15 cellular contexts compared by ENCODE assay signal in the genomic region with DNA sequence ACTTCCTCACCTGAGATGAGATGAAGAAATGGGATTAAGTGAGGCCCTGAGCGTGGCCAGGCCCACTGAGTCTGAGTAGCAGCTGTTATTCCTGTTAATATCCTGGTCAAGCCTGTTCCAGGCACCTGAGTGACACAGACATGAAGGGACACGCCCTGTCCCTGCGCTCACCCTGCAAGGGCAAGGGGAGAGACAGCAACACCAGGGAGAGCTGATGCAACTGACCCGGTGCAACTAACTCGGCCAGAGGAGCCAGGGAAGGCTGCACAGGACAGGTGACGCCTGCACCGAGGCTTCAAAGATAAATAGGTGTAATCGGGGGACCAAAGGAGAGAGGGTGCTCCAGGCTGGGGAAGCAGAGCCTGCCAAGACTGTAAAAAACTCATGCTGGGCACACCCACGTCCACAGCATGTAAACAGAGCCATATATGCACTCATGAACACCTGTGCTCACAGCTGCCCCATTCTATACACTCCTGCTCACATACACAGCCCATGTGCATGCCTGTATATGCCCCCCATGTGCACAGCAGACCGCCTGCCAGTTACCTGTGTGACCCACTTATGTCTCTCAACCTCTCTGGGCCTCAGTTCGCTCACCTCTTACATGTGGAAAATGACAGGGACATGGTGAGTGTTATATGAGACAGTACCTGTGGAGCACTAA. TPM values are rescaled to one million over a fixed set of nuclear protein-coding genes. Genes with fewer than 3 reads are reported as not detected.
DNase-seq lines count a peak whose midpoint lies in the region; ATAC-seq, FAIRE-seq and TF ChIP-seq lines count a peak whose summit lies in the region.
"Had no signal": no experiment of that assay in that cellular context is flagged by ENCODE, and none has a peak within 500 bp of the region (broad histone marks: within the 10 kb centered on the region; RNA-seq: fewer than 3 reads in every experiment).

No MANE protein-coding gene starts in this region.

- CTCF ChIA-PET in A549 (lab: Yijun Ruan, JAX), result interaction anchor here (1.4 kb wide), 1 partner anchor 9 kb away, joined by 3 read pairs; no protein-coding TSS in a partner anchor

- H3K4me1 ChIP-seq in A549, result peaks cover 13% of the 10 kb centered on the region
- peaks cover 6 to 7% of the 10 kb centered on the region in 2 donors for H3K4me1 ChIP-seq in breast epithelium
- peaks cover 0 to 4% of the 10 kb centered on the region in 2 donors for H3K4me1 ChIP-seq in lung (ENCODE audit: control insufficient read depth in 2 of 2, insufficient read depth in 2 of 2, low read length in 2 of 2)

- TF ChIP-seq POLR2A in A549 (IDR thresholded peaks at IDR 0.05; ENCODE audit: low read length), result no peak
- TF ChIP-seq POLR2A in breast epithelium (IDR thresholded peaks at IDR 0.05), result no peak

- TF ChIP-seq CTCF in A549 (IDR thresholded peaks at IDR 0.05), result no peak
- no peak for TF ChIP-seq CTCF in breast epithelium (IDR thresholded peaks at IDR 0.05)
- no peak for TF ChIP-seq CTCF in lung (IDR thresholded peaks at IDR 0.05; ENCODE audit: control extremely low read depth, extremely low read depth)

- TF ChIP-seq RAD21 in A549 (conservative IDR thresholded peaks at IDR 0.05 in 1 of 2, IDR thresholded peaks at IDR 0.05 in 1 of 2), result no peak

- peak overlapping the region; percentile 27; the same call in 1 of the 3 replicates for H3K4me2 ChIP-seq in A549

- H3K9me3 ChIP-seq in A549 (no peaks in the 10 kb centered on the region), breast epithelium (no peaks in the 10 kb centered on the region), lung (ENCODE audit: control insufficient read depth in 2 of 2, insufficient read depth in 1 of 2, low read length in 1 of 2) (no peaks in the 10 kb centered on the region)
- H3K9me3 ChIP-seq: heart right ventricle had no signal

- POLR2A ChIA-PET in A549 (lab: Yijun Ruan, JAX), result no interaction called here

- WGBS in A549 (ENCODE audit: missing lambda C conversion rate), result 54% methylated on average over 8 of the region's 11 CpGs
- WGBS in lung, 2 donors, result 61 to 77% methylated on average over 11 of the region's 11 CpGs

- DNase-seq in A549 (ENCODE audit: low read depth in 1 of 2, low spot score in 1 of 2) (no peak), HuH-7 (ENCODE audit: low spot score) (peak; percentile 55), breast epithelium (ENCODE audit: low spot score in 2 of 2) (peak; percentile 59 to 72), lung (ENCODE audit: low spot score) (no peak), G401 (ENCODE audit: low spot score) (no peak), C1 segment of cervical spinal cord (lab: John Stamatoyannopoulos, UW) (no peak)
- DNase-seq in activated effector memory CD4-positive, alpha-beta T cell treated with Interleukin-2 at 50 U/mL for 16 hours, result no peak
- DNase-seq: activated CD4-positive, alpha-beta T cell treated with anti-CD3 and anti-CD28 coated beads, Interleukin-2, amount 10 ng/mL, durations not matched to agents 7 days and 5 days; endodermal cell; heart right ventricle; NCI-H774 had no signal

- H3K27ac ChIP-seq in A549 (peak overlapping the region; percentile 40 to 60; a peak in 5 of 6 replicates), breast epithelium (peak overlapping the region; percentile 58 to 68), lung (ENCODE audit: low read depth in 1 of 2, low read length in 1 of 2) (no peak overlapping the region)
- H3K27ac ChIP-seq: heart right ventricle, SK-N-MC had no signal

- no peak for TF ChIP-seq EP300 in A549 (IDR thresholded peaks at IDR 0.05)

- no peaks in the 10 kb centered on the region for H3K36me3 ChIP-seq in breast epithelium
- no peaks in the 10 kb centered on the region for H3K36me3 ChIP-seq in lung (ENCODE audit: control insufficient read depth in 2 of 2, insufficient read depth in 2 of 2, low read length in 2 of 2)
- H3K36me3 ChIP-seq: heart right ventricle had no signal

- in situ Hi-C loops in G401 (cut with HindIII; ENCODE audit: low sequenced_read_pairs), result no loop called here

- no peak for FAIRE-seq in A549 (lab: Jason Lieb, UNC)
- FAIRE-seq: G401.6 had no signal

- H3K4me3 ChIP-seq in A549 (no peak overlapping the region), breast epithelium (no peak overlapping the region), lung (no peak overlapping the region)
- H3K4me3 ChIP-seq: heart right ventricle, SK-N-MC had no signal

- ATAC-seq in A549 (peak; percentile 10 to 55; a peak in 3 of 6 replicates), lung (ENCODE audit: insufficient read depth, low FRiP score) (peak; percentile 51), GM18861 (IDR thresholded peaks at IDR 0.05; ENCODE audit: unreplicated experiment) (no peak)
- ATAC-seq: stimulated activated memory B cell treated with anti-CD40 and anti-IgM and Interleukin-4, amounts not matched to agents 10 μg/mL and 1 μg/mL and 100 μg/mL, for 72 hours had no signal

- intact Hi-C loops in breast epithelium (cut with DNase I; ENCODE audit: low total_unique reads), result no loop called here

- H3K27me3 ChIP-seq in breast epithelium (no peaks in the 10 kb centered on the region), lung (ENCODE audit: control insufficient read depth, insufficient read depth) (no peaks in the 10 kb centered on the region)
- H3K27me3 ChIP-seq: heart right ventricle had no signal

TF ChIP-seq in A549, 52 proteins besides CTCF, POLR2A, EP300 and RAD21 (continues in another document):
- no peak for TF ChIP-seq HEYL (CRISPR knock-in tag; IDR thresholded peaks at IDR 0.05)
- TF ChIP-seq SMC3 (IDR thresholded peaks at IDR 0.05), result no peak
- TF ChIP-seq TP53 (CRISPR knock-in tag; IDR thresholded peaks at IDR 0.05), result no peak
- no peak for TF ChIP-seq NR3C1 (IDR thresholded peaks at IDR 0.05)
- no peak for TF ChIP-seq EHF (CRISPR knock-in tag; IDR thresholded peaks at IDR 0.05)
- TF ChIP-seq ESRRA (IDR thresholded peaks at IDR 0.05; ENCODE audit: borderline replicate concordance, low read length), result no peak
- TF ChIP-seq BCL3 (IDR thresholded peaks at IDR 0.05), result no peak
- TF ChIP-seq ZFP36 (IDR thresholded peaks at IDR 0.05; ENCODE audit: borderline replicate concordance, partially characterized antibody), result no peak
- TF ChIP-seq KDM5A (IDR thresholded peaks at IDR 0.05), result no peak

RNA-seq across cellular contexts. Expression of gene GCAT, which starts 22.8 kb away (rescaled TPM):
- polyA plus RNA-seq in A549 (2011; rRNA removed), result 1.2 and 1.3 TPM in 2 replicates
- polyA plus RNA-seq in A549 (2012; cell fraction: cytosol; rRNA removed), result 3.2 and 4.8 TPM in 2 replicates
- 5.1 and 6.7 TPM in 2 replicates for polyA plus RNA-seq in A549 (2012; cell fraction: nucleus; rRNA removed)
- polyA plus RNA-seq in A549 (2017; fragmentation: RNase III; extraction: RNeasy Plus Mini Kit Qiagen cat#74134 plus additional on column Dnase treatment), result 2.1 to 3.1 TPM (median 2.6 TPM) in 3 replicates
- 2.2 and 3.6 TPM in 2 replicates for polyA minus RNA-seq in A549 (2011; rRNA and poly(A)+ RNA removed)
- total RNA-seq in breast epithelium, result 10 to 100 TPM; 17.3 to 23.7 (median 21.6) TPM
- total RNA-seq in lung, result 10 to 100 TPM; 11.7 to 17.2 TPM
- polyA plus RNA-seq in lung, result 10 to 100 TPM in 1 of 2 donors, 1 to 10 TPM in 1; 9.3 to 31.1 TPM
- total RNA-seq in G401 (2014; rRNA removed; shearing (Covaris generic)), result 35.6 and 44.6 TPM in 2 replicates

RNA-seq across cellular contexts. Expression of gene GALR3, which starts 38.2 kb away (rescaled TPM):
- not detected in 2 replicates for polyA plus RNA-seq in A549 (2011; rRNA removed)
- not detected in 2 replicates for polyA plus RNA-seq in A549 (2012; cell fraction: cytosol; rRNA removed)
- polyA plus RNA-seq in A549 (2012; cell fraction: nucleus; rRNA removed), result 0.06 TPM in 1 of 2 replicates, not detected in the other
- polyA plus RNA-seq in A549 (2017; fragmentation: RNase III; extraction: RNeasy Plus Mini Kit Qiagen cat#74134 plus additional on column Dnase treatment), result not detected in 3 replicates
- polyA minus RNA-seq in A549 (2011; rRNA and poly(A)+ RNA removed), result not detected in 2 replicates
- under 1 TPM in 1 of 3 donors, not detected in 2; 0.44 TPM for total RNA-seq in breast epithelium
- not detected for total RNA-seq in lung
- polyA plus RNA-seq in lung, result not detected
- total RNA-seq in G401 (2014; rRNA removed; shearing (Covaris generic)), result not detected in 2 replicates
- total RNA-seq: activated CD4-positive, alpha-beta T cell treated with anti-CD3 and anti-CD28 coated beads, Interleukin-2, amount 10 ng/mL, durations not matched to agents 7 days and 5 days; heart right ventricle had no signal

RNA-seq across cellular contexts. Expression of gene ANKRD54, which starts 59.2 kb away (rescaled TPM):
- polyA plus RNA-seq in A549 (2011; rRNA removed), result 13.2 and 15.2 TPM in 2 replicates
- polyA plus RNA-seq in A549 (2012; cell fraction: cytosol; rRNA removed), result 27.2 and 35.3 TPM in 2 replicates
- 50.3 and 76.5 TPM in 2 replicates for polyA plus RNA-seq in A549 (2012; cell fraction: nucleus; rRNA removed)
- 19.3 to 21.8 TPM (median 21.1 TPM) in 3 replicates for polyA plus RNA-seq in A549 (2017; fragmentation: RNase III; extraction: RNeasy Plus Mini Kit Qiagen cat#74134 plus additional on column Dnase treatment)
- polyA minus RNA-seq in A549 (2011; rRNA and poly(A)+ RNA removed), result 14.0 and 17.0 TPM in 2 replicates
- 10 to 100 TPM; 27.5 to 41.3 (median 34.9) TPM for total RNA-seq in breast epithelium
- 10 to 100 TPM; 19.8 to 31.8 TPM for total RNA-seq in lung
- 10 to 100 TPM; 19.3 to 20.2 TPM for polyA plus RNA-seq in lung
- total RNA-seq in G401 (2014; rRNA removed; shearing (Covaris generic)), result 41.7 and 46.3 TPM in 2 replicates

Comparison
In these comparisons a context has a peak if more than half of its experiments do, and no peak if none do; other contexts are left out.
1. DNase-seq: peak in HuH-7 (single experiment) and breast epithelium (2 of 2); none in A549 (0 of 2), lung (single experiment), G401 (single experiment), C1 segment of cervical spinal cord (0 of 14) and activated effector memory CD4-positive, alpha-beta T cell treated with Interleukin-2 at 50 U/mL for 16 hours (single experiment).
2. H3K27ac ChIP-seq: peak in A549 (2 of 2) and breast epithelium (2 of 2); none in lung (0 of 2).